ENCODE assay signal across 15 cellular contexts in genomic region chr20:58688414-58688813, GRCh38. TPM values are rescaled to one million over a fixed set of nuclear protein-coding genes. Genes with fewer than 3 reads are reported as not detected.
A peak's percentile ranks its signal among the peaks of the same experiment; 100 is the strongest.
DNase-seq lines count a peak whose midpoint lies in the region; ATAC-seq, FAIRE-seq and TF ChIP-seq lines count a peak whose summit lies in the region.
"Had no signal": no experiment of that assay in that cellular context is flagged by ENCODE, and none has a peak within 500 bp of the region (broad histone marks: within the 10 kb centered on the region; RNA-seq: fewer than 3 reads in every experiment).

No MANE protein-coding gene starts in this region.

- TF ChIP-seq CTCF in GM12878 (IDR thresholded peaks at IDR 0.05 in 2 of 3, conservative IDR thresholded peaks at IDR 0.05 in 1 of 3; ENCODE audit: control insufficient read depth in 2 of 3, extremely low read depth in 1 of 3, insufficient read depth in 1 of 3, low read depth in 3 of 3, low read length in 3 of 3) (no peak), nephron (IDR thresholded peaks at IDR 0.05; ENCODE audit: unreplicated experiment in 3 of 3) (no peak)

- SMC1A ChIA-PET in GM12878 (lab: Charles Lee; ENCODE audit: uncharacterized antibody, unreplicated experiment) = interaction anchor here (3.3 kb wide), 1 partner anchor 31 kb away, joined by 10 read pairs; no protein-coding TSS in a partner anchor

- in situ Hi-C loops in GM12878 (cut with MboI) = loop anchor here (25.0 kb wide), 1 partner anchor 451 kb away; the partner anchor contains the start of gene ANKRD60

- peaks cover 13% of the 10 kb centered on the region for H3K36me3 Mint-ChIP-seq in activated CD4-positive, alpha-beta T cell treated with anti-CD3 and anti-CD28 coated beads, Interleukin-2, amount 10 ng/mL, durations not matched to agents 7 days and 5 days (ENCODE audit: low read depth)
- peaks cover 23% of the 10 kb centered on the region for H3K36me3 Mint-ChIP-seq in nephron (ENCODE audit: low read depth)
- H3K36me3 Mint-ChIP-seq in effector memory CD8-positive, alpha-beta T cell (ENCODE audit: insufficient read depth) = peaks cover 16% of the 10 kb centered on the region

- H3K9me3 ChIP-seq in GM12878 (replicated peaks; ENCODE audit: control insufficient read depth, insufficient read depth, low read length) (no peaks in the 10 kb centered on the region), mesenchymal stem cell (ENCODE audit: control insufficient read depth, low read length) (no peaks in the 10 kb centered on the region)

- H3K27me3 ChIP-seq in GM12878 (replicated peaks in 1 of 2; ENCODE audit: control insufficient read depth in 2 of 2, insufficient read depth in 2 of 2, low read length in 1 of 2) = no peaks in the 10 kb centered on the region
- no peaks in the 10 kb centered on the region for H3K27me3 ChIP-seq in mesenchymal stem cell (ENCODE audit: control insufficient read depth in 1 of 2, insufficient read depth in 1 of 2, low read length in 2 of 2)
- H3K27me3 ChIP-seq: MG63 had no signal

- peaks cover 3% of the 10 kb centered on the region for H3K79me1 ChIP-seq in mesenchymal stem cell (replicated peaks; ENCODE audit: low read length, poor library complexity, severe bottlenecking)

- no peaks in the 10 kb centered on the region for H4K20me1 ChIP-seq in GM12878 (ENCODE audit: control insufficient read depth, insufficient read depth)

- H3K4me3 ChIP-seq in GM12878 = no peak overlapping the region
- no peak overlapping the region for H3K4me3 ChIP-seq in mesenchymal stem cell (ENCODE audit: insufficient read depth in 1 of 2, low read depth in 1 of 2, low read length in 2 of 2)
- H3K4me3 ChIP-seq: MG63 had no signal

- H3K27ac ChIP-seq in GM12878 (ENCODE audit: control insufficient read depth, insufficient read depth) = no peak overlapping the region
- no peak overlapping the region for H3K27ac ChIP-seq in mesenchymal stem cell (ENCODE audit: low read length, poor library complexity, severe bottlenecking)
- H3K27ac ChIP-seq: 22Rv1 had no signal

- H3K4me1 Mint-ChIP-seq in activated CD4-positive, alpha-beta T cell treated with anti-CD3 and anti-CD28 coated beads, Interleukin-2, amount 10 ng/mL, durations not matched to agents 7 days and 5 days = peaks cover 6% of the 10 kb centered on the region
- peaks cover 36% of the 10 kb centered on the region for H3K4me1 Mint-ChIP-seq in nephron
- H3K4me1 Mint-ChIP-seq in effector memory CD8-positive, alpha-beta T cell (ENCODE audit: low read depth in 2 of 2) = peaks cover under 1 to 1% of the 10 kb centered on the region in 2 donors

- ATAC-seq in GM12878 = no peak
- ATAC-seq in effector memory CD8-positive, alpha-beta T cell (replicated peaks) = no peak

- H3K36me3 ChIP-seq in GM12878 (ENCODE audit: control insufficient read depth in 2 of 2, insufficient read depth in 2 of 2, low read length in 1 of 2) (no peaks in the 10 kb centered on the region), mesenchymal stem cell (ENCODE audit: control insufficient read depth in 1 of 2, insufficient read depth in 2 of 2, low read depth in 1 of 2, low read length in 2 of 2) (peaks cover 7% of the 10 kb centered on the region in 2 experiments)

- H3K23ac ChIP-seq in mesenchymal stem cell (ENCODE audit: low read length in 2 of 2) = no peak overlapping the region

- H3K9ac ChIP-seq in GM12878 (ENCODE audit: control insufficient read depth, insufficient read depth, low read length) = no peak overlapping the region
- no peak overlapping the region for H3K9ac ChIP-seq in mesenchymal stem cell (ENCODE audit: low read length)

- RAD21 ChIA-PET in GM12878 (lab: Charles Lee; ENCODE audit: unreplicated experiment) = no interaction called here

- H3K79me2 ChIP-seq in GM12878 (ENCODE audit: control insufficient read depth, insufficient read depth, low read length) = no peaks in the 10 kb centered on the region; the same call in 1 of the 2 replicates

- no peak for FAIRE-seq in GM12878 (lab: Jason Lieb, UNC)
- FAIRE-seq in urothelium cell line (lab: Jason Lieb, UNC) = peak; percentile 99
- FAIRE-seq: G401.6 had no signal

- CTCF ChIA-PET in activated CD4-positive, alpha-beta T cell treated with anti-CD3 and anti-CD28 coated beads, Interleukin-2, amount 10 ng/mL, durations not matched to agents 7 days and 5 days (lab: Charles Lee) = no interaction called here
- CTCF ChIA-PET in GM12878 (lab: Yijun Ruan, JAX) = no interaction called here

- no peaks in the 10 kb centered on the region for H3K27me3 Mint-ChIP-seq in activated CD4-positive, alpha-beta T cell treated with anti-CD3 and anti-CD28 coated beads, Interleukin-2, amount 10 ng/mL, durations not matched to agents 7 days and 5 days
- no peaks in the 10 kb centered on the region for H3K27me3 Mint-ChIP-seq in nephron (ENCODE audit: low read depth)
- no peaks in the 10 kb centered on the region for H3K27me3 Mint-ChIP-seq in effector memory CD8-positive, alpha-beta T cell

- H3K9me3 Mint-ChIP-seq in activated CD4-positive, alpha-beta T cell treated with anti-CD3 and anti-CD28 coated beads, Interleukin-2, amount 10 ng/mL, durations not matched to agents 7 days and 5 days = no peaks in the 10 kb centered on the region
- peaks cover 2% of the 10 kb centered on the region for H3K9me3 Mint-ChIP-seq in nephron
- no peaks in the 10 kb centered on the region for H3K9me3 Mint-ChIP-seq in effector memory CD8-positive, alpha-beta T cell

- H4K91ac ChIP-seq in mesenchymal stem cell (ENCODE audit: low read length) = no peak overlapping the region

- POLR2A ChIA-PET in activated CD4-positive, alpha-beta T cell treated with anti-CD3 and anti-CD28 coated beads, Interleukin-2, amount 10 ng/mL, durations not matched to agents 7 days and 5 days (lab: Charles Lee) = no interaction called here
- POLR2A ChIA-PET in GM12878 (lab: Charles Lee) = no interaction called here

- no peak overlapping the region for H3K18ac ChIP-seq in mesenchymal stem cell (ENCODE audit: low read depth in 1 of 2, low read length in 2 of 2)

- no peak overlapping the region for H2BK120ac ChIP-seq in mesenchymal stem cell (ENCODE audit: low read depth, low read length)

- H2AFZ ChIP-seq in GM12878 (ENCODE audit: control insufficient read depth, low read depth, low read length) = no peak overlapping the region
- H2AFZ ChIP-seq in mesenchymal stem cell (ENCODE audit: low read depth, low read length) = no peak overlapping the region

- H3K4me1 ChIP-seq in GM12878 (ENCODE audit: control insufficient read depth, insufficient read depth, low read length) (peaks cover 2% of the 10 kb centered on the region; the same call in 1 of the 2 replicates), mesenchymal stem cell (ENCODE audit: control insufficient read depth, insufficient read depth, low read depth, low read length) (peaks cover 11% of the 10 kb centered on the region)

- TF ChIP-seq RAD21 in GM12878 (IDR thresholded peaks at IDR 0.05; ENCODE audit: insufficient read depth, low read depth, low read length) = no peak

- intact Hi-C loops in GM12878 (cut with micrococcal nuclease; ENCODE audit: unreplicated experiment) = no loop called here

- no peak overlapping the region for H3K4ac ChIP-seq in mesenchymal stem cell (ENCODE audit: low read depth in 1 of 2, low read length in 2 of 2)

- H3K14ac ChIP-seq in mesenchymal stem cell (ENCODE audit: low read length in 2 of 2) = no peak overlapping the region

- no peak overlapping the region for H3K4me3 Mint-ChIP-seq in activated CD4-positive, alpha-beta T cell treated with anti-CD3 and anti-CD28 coated beads, Interleukin-2, amount 10 ng/mL, durations not matched to agents 7 days and 5 days
- peak overlapping the region in 1 of 3 experiments; percentile 4 for H3K4me3 Mint-ChIP-seq in nephron
- no peak overlapping the region for H3K4me3 Mint-ChIP-seq in effector memory CD8-positive, alpha-beta T cell

- no peak overlapping the region for H2BK5ac ChIP-seq in mesenchymal stem cell (ENCODE audit: low read depth, low read length, poor library complexity, severe bottlenecking)

- WGBS in GM12878 (ENCODE audit: insufficient coverage, insufficient replicate concordance, low lambda C conversion rate, missing lambda C conversion rate) = 92% methylated on average over 4 of the region's 4 CpGs
- WGBS in mesenchymal stem cell = 98% methylated on average over 3 of the region's 4 CpGs

- no peak for TF ChIP-seq POLR2A in GM12878 (IDR thresholded peaks at IDR 0.05; ENCODE audit: low read depth, low read length)

- BruUV-seq in GM12878 (replicated peaks; lab: Mats Ljungman, UMichigan) = no TSS peak

- H2BK15ac ChIP-seq in mesenchymal stem cell (ENCODE audit: low read depth, poor library complexity, severe bottlenecking) = no peak overlapping the region

- H4K8ac ChIP-seq in mesenchymal stem cell (ENCODE audit: low read length) = no peak overlapping the region

- peak overlapping the region; percentile 11 for H3K27ac Mint-ChIP-seq in activated CD4-positive, alpha-beta T cell treated with anti-CD3 and anti-CD28 coated beads, Interleukin-2, amount 10 ng/mL, durations not matched to agents 7 days and 5 days
- peak overlapping the region; percentile 40 to 90 (median 72) for H3K27ac Mint-ChIP-seq in nephron
- H3K27ac Mint-ChIP-seq in effector memory CD8-positive, alpha-beta T cell = no peak overlapping the region

- DNase-seq in activated CD4-positive, alpha-beta T cell treated with anti-CD3 and anti-CD28 coated beads, Interleukin-2, amount 10 ng/mL, durations not matched to agents 7 days and 5 days = no peak
- no peak for DNase-seq in activated CD4-positive, alpha-beta T cell treated with anti-CD3 and anti-CD28 coated beads, Interleukin-2, amount 50 U/mL, for 4 hours
- no peak for DNase-seq in GM12878 (ENCODE audit: low read depth, low spot score)
- DNase-seq in urothelium cell line (ENCODE audit: low spot score) = no peak
- no peak for DNase-seq in mesenchymal stem cell
- no peak for DNase-seq in effector memory CD8-positive, alpha-beta T cell
- no peak for DNase-seq in AG20443 (ENCODE audit: low spot score)
- DNase-seq: DMS79 treated with DMSO at 0.1 percent for 48 hours, HCEC 1CT, MG63, NCI-H1092, NCI-H2227 treated with DMSO at 0.1 percent for 48 hours had no signal

- no peak for TF ChIP-seq EP300 in GM12878 (IDR thresholded peaks at IDR 0.05; ENCODE audit: borderline replicate concordance in 1 of 2, control insufficient read depth in 1 of 2, low read depth in 2 of 2, low read length in 2 of 2)

- H2BK12ac ChIP-seq in mesenchymal stem cell (ENCODE audit: low read length in 2 of 2) = no peak overlapping the region

- H3K4me2 ChIP-seq in GM12878 (ENCODE audit: control insufficient read depth, insufficient read depth) = no peak overlapping the region
- no peak overlapping the region for H3K4me2 ChIP-seq in mesenchymal stem cell (ENCODE audit: low read length, poor library complexity, severe bottlenecking)

- H2AK5ac ChIP-seq in mesenchymal stem cell (ENCODE audit: low read length, severe bottlenecking) = no peak overlapping the region

RNA-seq across cellular contexts. Expression of gene NPEPL1, which starts 4.2 kb away (rescaled TPM):
- 10 to 100 TPM; 28.7 to 30.7 TPM for total RNA-seq in activated CD4-positive, alpha-beta T cell treated with anti-CD3 and anti-CD28 coated beads, Interleukin-2, amount 10 ng/mL, durations not matched to agents 7 days and 5 days
- total RNA-seq in GM12878 (2013; cell fraction: nucleolus; rRNA removed) = 28.9 and 36.2 TPM in 2 replicates
- total RNA-seq in GM12878 (2014; rRNA removed) (12.2 and 14.1 TPM in 2 replicates), GM12878 (2014; rRNA removed; fragmentation: Illumina TruSeq; extraction: Trizol) (8.0 and 9.0 TPM in 2 replicates), GM12878 (2021) (19.5 and 21.3 TPM in 2 replicates)
- polyA plus RNA-seq in GM12878 (2011; ENCODE audit: low read depth) = 8.5 TPM
- polyA plus RNA-seq in GM12878 (2011; rRNA removed) (1.8 and 3.1 TPM in 2 replicates), GM12878 (2014; fragmentation: Illumina TruSeq; extraction: Trizol) (1.6 and 6.1 TPM in 2 replicates), GM12878 (2014; fragmentation: Nextera tagmentation; extraction: Ambion mirVana) (under 1 TPM; 0.08 to 0.80 TPM), GM12878 (2014; rRNA removed) (20.0 and 23.1 TPM in 2 replicates), GM12878 (2016; fragmentation: Nextera tagmentation; extraction: Ambion mirVana) (10 to 100 TPM; 11.4 to 13.1 TPM)
- 2.6 and 4.7 TPM in 2 replicates for polyA plus RNA-seq in GM12878 (2011; cell fraction: cytosol; rRNA removed)
- polyA plus RNA-seq in GM12878 (2011; cell fraction: nucleus; rRNA removed) = 94.4 and 121 TPM in 2 replicates
- polyA plus RNA-seq in GM12878 (2012) = 24.8 and 27.2 TPM in 2 replicates
- 0.88 and 3.5 TPM in 2 replicates for polyA minus RNA-seq in GM12878 (2011; rRNA and poly(A)+ RNA removed)
- 1.6 and 3.2 TPM in 2 replicates for polyA minus RNA-seq in GM12878 (2011; cell fraction: cytosol; rRNA and poly(A)+ RNA removed)
- polyA minus RNA-seq in GM12878 (2011; cell fraction: nucleus; rRNA and poly(A)+ RNA removed) = 11.4 and 21.0 TPM in 2 replicates
- 27.4 TPM for polyA plus RNA-seq in mesenchymal stem cell (2013, experiment 1 of 2)
- polyA plus RNA-seq in mesenchymal stem cell (2013, experiment 2 of 2) = 25.0 TPM

RNA-seq across cellular contexts. Expression of gene STX16, which starts 37.3 kb away (rescaled TPM):
- 100 to 1,000 TPM; 163 to 173 TPM for total RNA-seq in activated CD4-positive, alpha-beta T cell treated with anti-CD3 and anti-CD28 coated beads, Interleukin-2, amount 10 ng/mL, durations not matched to agents 7 days and 5 days
- total RNA-seq in GM12878 (2013; cell fraction: nucleolus; rRNA removed) = 111 and 113 TPM in 2 replicates
- total RNA-seq in GM12878 (2014; rRNA removed) = 18.7 and 22.8 TPM in 2 replicates
- 21.7 and 22.4 TPM in 2 replicates for total RNA-seq in GM12878 (2014; rRNA removed; fragmentation: Illumina TruSeq; extraction: Trizol)
- 44.9 and 49.4 TPM in 2 replicates for total RNA-seq in GM12878 (2021)
- polyA plus RNA-seq in GM12878 (2011; ENCODE audit: low read depth) = 36.0 TPM
- 66.6 and 83.2 TPM in 2 replicates for polyA plus RNA-seq in GM12878 (2011; rRNA removed)
- polyA plus RNA-seq in GM12878 (2011; cell fraction: cytosol; rRNA removed) = 46.1 and 49.4 TPM in 2 replicates
- polyA plus RNA-seq in GM12878 (2011; cell fraction: nucleus; rRNA removed) = 110 and 121 TPM in 2 replicates
- 51.8 and 60.4 TPM in 2 replicates for polyA plus RNA-seq in GM12878 (2012)
- 54.4 and 66.8 TPM in 2 replicates for polyA plus RNA-seq in GM12878 (2014; fragmentation: Illumina TruSeq; extraction: Trizol)
- 10 to 100 TPM in 1 of 2 experiments, 1 to 10 TPM in 1; 6.3 to 11.1 TPM for polyA plus RNA-seq in GM12878 (2014; fragmentation: Nextera tagmentation; extraction: Ambion mirVana)
- polyA plus RNA-seq in GM12878 (2014; rRNA removed) = 64.3 and 68.4 TPM in 2 replicates
- polyA plus RNA-seq in GM12878 (2016; fragmentation: Nextera tagmentation; extraction: Ambion mirVana) = 10 to 100 TPM; 34.9 to 36.7 TPM
- 24.7 and 43.2 TPM in 2 replicates for polyA minus RNA-seq in GM12878 (2011; rRNA and poly(A)+ RNA removed)
- polyA minus RNA-seq in GM12878 (2011; cell fraction: cytosol; rRNA and poly(A)+ RNA removed) = 8.6 and 18.4 TPM in 2 replicates
- polyA minus RNA-seq in GM12878 (2011; cell fraction: nucleus; rRNA and poly(A)+ RNA removed) = 21.6 and 32.1 TPM in 2 replicates
- polyA plus RNA-seq in mesenchymal stem cell (2013, experiment 1 of 2) = 42.4 TPM
- polyA plus RNA-seq in mesenchymal stem cell (2013, experiment 2 of 2) = 40.7 TPM

Comparison
In these comparisons a context has a peak if more than half of its experiments do, and no peak if none do; other contexts are left out.
1. H3K27ac Mint-ChIP-seq: peak in activated CD4-positive, alpha-beta T cell treated with anti-CD3 and anti-CD28 coated beads, Interleukin-2, amount 10 ng/mL, durations not matched to agents 7 days and 5 days (single experiment) and nephron (3 of 3); none in effector memory CD8-positive, alpha-beta T cell (0 of 2).